Comparison of ENCODE assay signal across 1 cellular context in the genomic region with DNA sequence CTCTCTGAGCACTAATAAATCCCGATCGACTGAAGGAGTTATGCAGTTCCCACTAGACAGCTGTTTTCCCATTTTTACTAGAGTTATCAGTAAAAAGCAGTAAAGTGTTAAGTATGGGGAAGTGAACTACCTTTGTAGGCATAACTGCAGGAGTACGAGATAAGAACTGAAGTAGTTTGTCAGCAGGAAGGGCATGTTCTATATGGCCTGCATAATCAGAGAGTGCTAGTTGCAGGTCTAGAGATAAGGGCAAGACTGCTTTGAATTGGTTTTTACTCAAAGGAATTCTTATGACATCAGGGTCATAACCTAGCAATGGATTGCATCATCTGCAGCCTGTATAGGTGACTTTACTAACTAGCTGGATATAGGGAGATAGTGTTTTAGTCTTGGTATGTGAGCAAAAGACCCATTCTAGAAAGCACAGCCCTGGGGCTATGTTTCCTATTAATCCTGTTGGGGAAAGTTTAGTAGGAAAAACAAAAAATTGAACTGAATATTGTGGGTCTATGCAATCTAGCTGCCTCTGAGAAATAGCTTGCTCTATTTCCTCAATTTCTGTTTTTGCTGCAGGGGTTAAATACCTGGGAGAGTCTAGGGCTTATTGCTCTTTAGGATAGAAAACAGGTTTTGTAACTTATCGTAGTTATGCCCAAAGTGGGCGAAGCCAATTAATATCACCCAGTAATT.
TF ChIP-seq lines count a peak whose summit lies in the region.

No MANE protein-coding gene starts in this region.

TF ChIP-seq in K562, 482 proteins besides CTCF, POLR2A, EP300 and RAD21 (continued from another document and continues in another):
- TF ChIP-seq SFPQ (IDR thresholded peaks at IDR 0.05; ENCODE audit: low read depth, low read length) (no peak), ARID3A (IDR thresholded peaks at IDR 0.05; ENCODE audit: borderline replicate concordance, low read depth, low read length) (peak; percentile 71; the same call in 1 of the 2 replicates), MEIS2 (IDR thresholded peaks at IDR 0.05; ENCODE audit: partially characterized antibody) (peak; percentile 88), CBX1 (IDR thresholded peaks at IDR 0.05; ENCODE audit: low read depth) (peak; percentile 60; the same call in 1 of the 2 replicates), ZFP36 (IDR thresholded peaks at IDR 0.05; ENCODE audit: low read depth, low read length, partially characterized antibody) (peak; percentile 69), CEBPG (CRISPR knock-in tag; IDR thresholded peaks at IDR 0.05) (peak; percentile 98), CEBPG (tag; conservative IDR thresholded peaks at IDR 0.05 in 1 of 2, IDR thresholded peaks at IDR 0.05 in 1 of 2) (peak; percentile 94 to 99), MTA3 (IDR thresholded peaks at IDR 0.05; ENCODE audit: borderline replicate concordance) (peak; percentile 89; the same call in 1 of the 2 replicates), ASH1L (IDR thresholded peaks at IDR 0.05; ENCODE audit: borderline replicate concordance, low read depth, partially characterized antibody) (no peak), ZNF318 (IDR thresholded peaks at IDR 0.05; ENCODE audit: borderline replicate concordance in 1 of 2, low read depth in 1 of 2) (peak in 1 of 2 experiments; percentile 86; a peak in 2 of 4 replicates), SREBF2 (CRISPR knock-in tag; IDR thresholded peaks at IDR 0.05) (no peak), CREB3L1 (IDR thresholded peaks at IDR 0.05; ENCODE audit: borderline replicate concordance, low read depth) (peak; percentile 66; the same call in 1 of the 2 replicates), SNIP1 (IDR thresholded peaks at IDR 0.05; ENCODE audit: low read depth) (no peak), ESRRA (IDR thresholded peaks at IDR 0.05; ENCODE audit: borderline replicate concordance, low read depth) (peak; percentile 76; the same call in 1 of the 2 replicates), DACH1 (IDR thresholded peaks at IDR 0.05; ENCODE audit: partially characterized antibody) (peak; percentile 87), KHSRP (IDR thresholded peaks at IDR 0.05) (peak; percentile 89), CHD7 (IDR thresholded peaks at IDR 0.05; ENCODE audit: low read depth, low read length) (no peak)
- TF ChIP-seq, protein P1, sequence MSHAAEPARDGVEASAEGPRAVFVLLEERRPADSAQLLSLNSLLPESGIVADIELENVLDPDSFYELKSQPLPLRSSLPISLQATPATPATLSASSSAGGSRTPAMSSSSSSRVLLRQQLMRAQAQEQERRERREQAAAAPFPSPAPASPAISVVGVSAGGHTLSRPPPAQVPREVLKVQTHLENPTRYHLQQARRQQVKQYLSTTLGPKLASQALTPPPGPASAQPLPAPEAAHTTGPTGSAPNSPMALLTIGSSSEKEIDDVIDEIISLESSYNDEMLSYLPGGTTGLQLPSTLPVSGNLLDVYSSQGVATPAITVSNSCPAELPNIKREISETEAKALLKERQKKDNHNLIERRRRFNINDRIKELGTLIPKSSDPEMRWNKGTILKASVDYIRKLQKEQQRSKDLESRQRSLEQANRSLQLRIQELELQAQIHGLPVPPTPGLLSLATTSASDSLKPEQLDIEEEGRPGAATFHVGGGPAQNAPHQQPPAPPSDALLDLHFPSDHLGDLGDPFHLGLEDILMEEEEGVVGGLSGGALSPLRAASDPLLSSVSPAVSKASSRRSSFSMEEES (CRISPR knock-in tag; IDR thresholded peaks at IDR 0.05): no peak
